Comparison of ENCODE assay signal across 24 cellular contexts in the genomic region with DNA sequence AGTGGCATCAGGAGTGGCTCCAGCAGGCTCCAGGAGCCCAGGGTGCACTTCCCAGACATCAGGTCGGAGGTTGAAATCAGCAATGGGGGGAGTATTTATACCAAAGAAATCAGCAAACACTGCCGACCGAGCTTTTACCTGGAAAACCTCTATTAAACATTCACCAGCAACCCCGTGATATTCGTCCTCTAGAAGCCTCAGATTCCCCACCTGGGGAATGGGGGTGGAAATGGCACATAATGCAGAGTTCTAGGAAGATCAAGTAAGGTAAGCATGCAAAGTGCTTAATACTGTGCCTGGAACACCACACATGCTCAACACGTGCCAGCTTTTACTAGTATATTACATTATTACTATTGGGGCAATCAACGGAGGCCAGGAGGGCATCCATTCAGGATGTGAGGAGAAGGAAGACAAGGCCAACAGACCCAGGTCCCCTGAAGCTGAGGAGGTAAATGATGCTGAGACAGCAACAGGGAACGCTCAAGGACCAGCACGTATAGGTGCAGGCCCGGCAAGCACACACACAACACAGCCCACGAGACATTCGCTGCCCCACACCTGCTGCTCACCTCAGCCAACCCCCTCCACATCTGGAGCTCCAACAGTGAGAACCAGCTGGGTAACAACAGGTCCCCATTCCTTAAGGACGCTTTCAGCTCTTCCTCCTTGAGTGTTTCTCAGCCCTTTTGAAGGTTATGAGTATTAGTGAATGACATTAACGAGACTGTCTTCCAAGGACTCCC.
DNase-seq lines count a peak whose midpoint lies in the region; ATAC-seq, FAIRE-seq and TF ChIP-seq lines count a peak whose summit lies in the region.
"Had no signal": no experiment of that assay in that cellular context is flagged by ENCODE, and none has a peak within 500 bp of the region (broad histone marks: within the 10 kb centered on the region; RNA-seq: fewer than 3 reads in every experiment).

No MANE protein-coding gene starts in this region.

- WGBS in IMR-90 (ENCODE audit: extremely low coverage in 2 of 2, insufficient read length in 1 of 2), 2 experiments: no CpG with 5 or more reads among the region's 14 CpGs
- 97% methylated on average over 11 of the region's 14 CpGs for WGBS in mesenchymal stem cell

- H3K9me3 Mint-ChIP-seq in astrocyte (ENCODE audit: unreplicated experiment): no peaks in the 10 kb centered on the region
- H3K9me3 Mint-ChIP-seq: CD4-positive, alpha-beta memory T cell; H9 had no signal

- peak overlapping the region; percentile 40 for H2AK9ac ChIP-seq in IMR-90 (replicated peaks; ENCODE audit: low read depth, low read length, poor library complexity)

- H3K4me3 Mint-ChIP-seq in astrocyte (ENCODE audit: unreplicated experiment): no peak overlapping the region
- H3K4me3 Mint-ChIP-seq: CD4-positive, alpha-beta memory T cell; H9 had no signal

- H3K4me1 ChIP-seq in IMR-90 (ENCODE audit: control insufficient read depth, insufficient read depth, low read length): peaks cover 52% of the 10 kb centered on the region
- peaks cover 64% of the 10 kb centered on the region for H3K4me1 ChIP-seq in astrocyte (ENCODE audit: insufficient read depth, low read length)
- peaks cover 40% of the 10 kb centered on the region for H3K4me1 ChIP-seq in mesenchymal stem cell (ENCODE audit: control insufficient read depth, insufficient read depth, low read depth, low read length)

- intact Hi-C loops in IMR-90 (cut with micrococcal nuclease): no loop called here
- intact Hi-C loops in posterior vena cava (cut with DNase I): loop anchor here in 1 of 2 donors (10.0 kb wide), 1 partner anchor 118 kb away; no protein-coding TSS in a partner anchor

- peaks cover 54% of the 10 kb centered on the region for H3K79me2 ChIP-seq in astrocyte (ENCODE audit: insufficient read depth, low read length)

- H3K27me3 ChIP-seq in IMR-90 (ENCODE audit: control insufficient read depth, insufficient read depth, low read length): no peaks in the 10 kb centered on the region
- H3K27me3 ChIP-seq in astrocyte (ENCODE audit: insufficient read depth, low read length): no peaks in the 10 kb centered on the region
- H3K27me3 ChIP-seq in mesenchymal stem cell (ENCODE audit: control insufficient read depth in 1 of 2, insufficient read depth in 1 of 2, low read length in 2 of 2): no peaks in the 10 kb centered on the region
- H3K27me3 ChIP-seq: BLaER1, Peyer's patch, SJCRH30 had no signal

- H2BK15ac ChIP-seq in IMR-90 (ENCODE audit: low read depth, low read length) (peak overlapping the region; percentile 33; the same call in 1 of the 3 replicates), mesenchymal stem cell (ENCODE audit: low read depth, poor library complexity, severe bottlenecking) (no peak overlapping the region)

- H2BK20ac ChIP-seq in IMR-90 (ENCODE audit: low read depth, low read length): peak overlapping the region; percentile 13; the same call in 1 of the 2 replicates

- TF ChIP-seq CTCF in IMR-90 (conservative IDR thresholded peaks at IDR 0.05; ENCODE audit: low read depth, low read length) (no peak), astrocyte (IDR thresholded peaks at IDR 0.05; ENCODE audit: insufficient read depth, low read depth, low read length) (no peak)

- peak overlapping the region in 1 of 2 experiments; percentile 11; a peak in 1 of 4 replicates for H4K8ac ChIP-seq in IMR-90 (ENCODE audit: low read depth in 2 of 2, low read length in 2 of 2)
- H4K8ac ChIP-seq in mesenchymal stem cell (ENCODE audit: low read length): peak overlapping the region; percentile 0

- POLR2A ChIA-PET in IMR-90 (lab: Charles Lee; ENCODE audit: unreplicated experiment): interaction anchor here (0.6 kb wide), 1 partner anchor 237 kb away, joined by 3 read pairs; no protein-coding TSS in a partner anchor

- H3K4ac ChIP-seq in IMR-90 (ENCODE audit: low read depth, low read length) (peak overlapping the region; percentile 53), mesenchymal stem cell (ENCODE audit: low read depth in 1 of 2, low read length in 2 of 2) (peak overlapping the region in 1 of 2 experiments; percentile 64)

- no peaks in the 10 kb centered on the region for H3K27me3 Mint-ChIP-seq in astrocyte (ENCODE audit: low read depth, unreplicated experiment)

- DNase-seq in IMR-90: no peak
- DNase-seq in astrocyte (ENCODE audit: low read depth): no peak
- no peak for DNase-seq in mesenchymal stem cell
- DNase-seq in urothelium cell line (ENCODE audit: low spot score): no peak
- DNase-seq in posterior vena cava (ENCODE audit: low spot score): no peak
- no peak for DNase-seq in C1 segment of cervical spinal cord (lab: John Stamatoyannopoulos, UW)
- DNase-seq: CD4-positive, alpha-beta memory T cell; DMS153; H9; KG1; NCI-H1092; NCI-H1436; NCI-H187 treated with DMSO at 0.1 percent for 48 hours; NCI-H2107; NCI-H2227 treated with DMSO at 0.1 percent for 48 hours; NCI-H510A; NCI-H748 treated with DMSO at 0.1 percent for 48 hours; SJCRH30 had no signal

- FAIRE-seq in astrocyte (lab: Jason Lieb, UNC) (no peak), urothelium cell line (lab: Jason Lieb, UNC) (peak; percentile 72)
- FAIRE-seq: G401.6, GM12892 had no signal

- TF ChIP-seq POLR2A in IMR-90 (IDR thresholded peaks at IDR 0.05; ENCODE audit: low read depth, low read length): no peak

- TF ChIP-seq RAD21 in IMR-90 (IDR thresholded peaks at IDR 0.05; ENCODE audit: low read length): no peak

- H3K27ac Mint-ChIP-seq in astrocyte (ENCODE audit: unreplicated experiment): peak overlapping the region; percentile 13

- H4K91ac ChIP-seq in IMR-90 (ENCODE audit: insufficient read depth, low read depth, low read length) (no peak overlapping the region; the same call in 1 of the 2 replicates), mesenchymal stem cell (ENCODE audit: low read length) (peak overlapping the region; percentile 3)

- no peaks in the 10 kb centered on the region for H3K36me3 ChIP-seq in IMR-90 (ENCODE audit: control insufficient read depth, insufficient read depth, low read length)
- no peaks in the 10 kb centered on the region for H3K36me3 ChIP-seq in astrocyte (ENCODE audit: insufficient read depth, low read length)
- peaks cover 0 to 23% of the 10 kb centered on the region in 2 experiments for H3K36me3 ChIP-seq in mesenchymal stem cell (ENCODE audit: control insufficient read depth in 1 of 2, insufficient read depth in 2 of 2, low read depth in 1 of 2, low read length in 2 of 2)
- H3K36me3 ChIP-seq: BLaER1, Peyer's patch, SJCRH30 had no signal

- peaks cover 47 to 90% of the 10 kb centered on the region in 2 experiments for H3K79me1 ChIP-seq in IMR-90 (ENCODE audit: low read depth in 1 of 2, low read length in 2 of 2)
- H3K79me1 ChIP-seq in mesenchymal stem cell (replicated peaks; ENCODE audit: low read length, poor library complexity, severe bottlenecking): peaks cover 41% of the 10 kb centered on the region

- in situ Hi-C loops in IMR-90 (cut with MboI; ENCODE audit: low sequenced_read_pairs): no loop called here

- peaks cover 54% of the 10 kb centered on the region for H3K9me1 ChIP-seq in IMR-90 (ENCODE audit: insufficient read depth, low read length)

- peaks cover 43% of the 10 kb centered on the region for H4K20me1 ChIP-seq in IMR-90 (ENCODE audit: insufficient read depth, low read length)
- H4K20me1 ChIP-seq in astrocyte (ENCODE audit: insufficient read depth, low read length): no peaks in the 10 kb centered on the region

- dilution Hi-C loops in IMR-90 (cut with HindIII; ENCODE audit: low sequenced_read_pairs, unreplicated experiment): no loop called here

- no peak overlapping the region for H3K56ac ChIP-seq in IMR-90 (ENCODE audit: extremely low read depth, insufficient read depth, low read length)

- ATAC-seq in IMR-90 (ENCODE audit: low read depth) (no peak), GM21367 (IDR thresholded peaks at IDR 0.05; ENCODE audit: unreplicated experiment) (no peak)

- H2AK5ac ChIP-seq in IMR-90 (ENCODE audit: low read depth, low read length) (peak overlapping the region; percentile 82), mesenchymal stem cell (ENCODE audit: low read length, severe bottlenecking) (no peak overlapping the region)

- H3K4me3 ChIP-seq in IMR-90 (ENCODE audit: insufficient read depth, low read depth, low read length): no peak overlapping the region
- no peak overlapping the region for H3K4me3 ChIP-seq in astrocyte (ENCODE audit: insufficient read depth, low read depth, low read length)
- no peak overlapping the region for H3K4me3 ChIP-seq in mesenchymal stem cell (ENCODE audit: insufficient read depth in 1 of 2, low read depth in 1 of 2, low read length in 2 of 2)
- H3K4me3 ChIP-seq: BLaER1, GM23248, Peyer's patch, SJCRH30 had no signal

- H2AFZ ChIP-seq in IMR-90 (replicated peaks; ENCODE audit: low read length, poor library complexity): peak overlapping the region; percentile 45
- no peak overlapping the region for H2AFZ ChIP-seq in astrocyte (ENCODE audit: low read depth, low read length)
- H2AFZ ChIP-seq in mesenchymal stem cell (ENCODE audit: low read depth, low read length): no peak overlapping the region
- H2AFZ ChIP-seq: GM23248 had no signal

- H3K23ac ChIP-seq in IMR-90 (ENCODE audit: low read depth, low read length): no peak overlapping the region
- no peak overlapping the region for H3K23ac ChIP-seq in mesenchymal stem cell (ENCODE audit: low read length in 2 of 2)

- H3K18ac ChIP-seq in IMR-90 (ENCODE audit: low read depth, low read length) (no peak overlapping the region), mesenchymal stem cell (ENCODE audit: low read depth in 1 of 2, low read length in 2 of 2) (peak overlapping the region in 1 of 2 experiments; percentile 11)

- H3K9me3 ChIP-seq in IMR-90 (ENCODE audit: control insufficient read depth, insufficient read depth, low read length): no peaks in the 10 kb centered on the region
- no peaks in the 10 kb centered on the region for H3K9me3 ChIP-seq in astrocyte (ENCODE audit: insufficient read depth, low read depth, low read length)
- H3K9me3 ChIP-seq in mesenchymal stem cell (ENCODE audit: control insufficient read depth, low read length): no peaks in the 10 kb centered on the region
- H3K9me3 ChIP-seq: BLaER1, Peyer's patch, SJCRH30 had no signal

- H3K4me2 ChIP-seq in IMR-90 (ENCODE audit: low read depth, low read length) (no peak overlapping the region), astrocyte (ENCODE audit: low read length) (no peak overlapping the region), mesenchymal stem cell (ENCODE audit: low read length, poor library complexity, severe bottlenecking) (no peak overlapping the region)
- H3K4me2 ChIP-seq: BLaER1 had no signal

- CTCF ChIA-PET in IMR-90 (lab: Yijun Ruan, JAX): interaction anchor here (0.6 kb wide), 1 partner anchor 290 kb away, joined by 3 read pairs; no protein-coding TSS in a partner anchor

- H3K14ac ChIP-seq in IMR-90 (replicated peaks; ENCODE audit: low read depth, low read length) (peak overlapping the region; percentile 35), mesenchymal stem cell (ENCODE audit: low read length in 2 of 2) (peak overlapping the region in 1 of 2 experiments; percentile 5)

- H3K27ac ChIP-seq in IMR-90 (ENCODE audit: insufficient read depth, low read length) (no peak overlapping the region), astrocyte (ENCODE audit: low read depth, low read length) (no peak overlapping the region), mesenchymal stem cell (ENCODE audit: low read length, poor library complexity, severe bottlenecking) (no peak overlapping the region)
- H3K27ac ChIP-seq: BLaER1, GM23248 had no signal

- H3K36me3 Mint-ChIP-seq in astrocyte (ENCODE audit: low read depth, unreplicated experiment): peaks cover 3% of the 10 kb centered on the region
- H3K36me3 Mint-ChIP-seq: CD4-positive, alpha-beta memory T cell had no signal

- H2BK120ac ChIP-seq in IMR-90 (ENCODE audit: low read depth, low read length): peak overlapping the region; percentile 18; the same call in 1 of the 2 replicates
- no peak overlapping the region for H2BK120ac ChIP-seq in mesenchymal stem cell (ENCODE audit: low read depth, low read length)

- no TSS peak for BruUV-seq in IMR-90 (replicated peaks; lab: Mats Ljungman, UMichigan)

- H3K9ac ChIP-seq in IMR-90 (ENCODE audit: low read depth, low read length) (no peak overlapping the region), astrocyte (ENCODE audit: low read length) (no peak overlapping the region), mesenchymal stem cell (ENCODE audit: low read length) (no peak overlapping the region)
- H3K9ac ChIP-seq: BLaER1, GM23248 had no signal

- H4K5ac ChIP-seq in IMR-90 (ENCODE audit: low read depth, low read length): no peak overlapping the region

- H3K4me1 Mint-ChIP-seq in astrocyte (ENCODE audit: low read depth, unreplicated experiment): peaks cover 53% of the 10 kb centered on the region
- H3K4me1 Mint-ChIP-seq: CD4-positive, alpha-beta memory T cell had no signal

- H2BK12ac ChIP-seq in mesenchymal stem cell (ENCODE audit: low read length in 2 of 2): no peak overlapping the region

- no peak overlapping the region for H2BK5ac ChIP-seq in IMR-90 (ENCODE audit: low read depth, low read length, poor library complexity, severe bottlenecking)
- H2BK5ac ChIP-seq in mesenchymal stem cell (ENCODE audit: low read depth, low read length, poor library complexity, severe bottlenecking): no peak overlapping the region
